Comparison of ENCODE assay signal across 22 cellular contexts in genomic region chr3:153055779-153056178, GRCh38.
"Had no signal": no experiment of that assay in that cellular context is flagged by ENCODE, and none has a peak within 500 bp of the region (broad histone marks: within the 10 kb centered on the region; RNA-seq: fewer than 3 reads in every experiment).

No MANE protein-coding gene starts in this region.

- H3K9me3 ChIP-seq: left ventricle myocardium inferior, mucosa of descending colon, ovary, right atrium auricular region, uterus had no signal

- ATAC-seq: mucosa of descending colon; naive thymus-derived CD4-positive, alpha-beta T cell; natural killer cell treated with Interleukin-12 subunit alpha and Interleukin-12 subunit beta and Interleukin-15 and Interleukin-18, amount 100 ng/mL, for 72 hours; sciatic nerve; stimulated activated naive B cell treated with anti-CD40 and anti-IgM and Interleukin-4, amounts not matched to agents 10 μg/mL and 1 μg/mL and 100 μg/mL, for 72 hours had no signal

- H3K4me3 Mint-ChIP-seq: naive thymus-derived CD4-positive, alpha-beta T cell; natural killer cell treated with Interleukin-12 subunit alpha and Interleukin-12 subunit beta and Interleukin-15 and Interleukin-18, amount 100 ng/mL, for 72 hours; stimulated activated naive B cell treated with anti-CD40 and anti-IgM and Interleukin-4, amounts not matched to agents 10 μg/mL and 1 μg/mL and 100 μg/mL, for 72 hours; stimulated activated naive CD8-positive, alpha-beta T cell treated with anti-CD3 and anti-CD28 coated beads, Interleukin-15, Interleukin-2, amounts not matched to agents 100 ng/mL and 50 ng/mL, for 24 hours; type B pancreatic cell had no signal

- H3K27me3 ChIP-seq: ovary, right atrium auricular region, tibial nerve, uterus had no signal

- H3K27me3 Mint-ChIP-seq: naive thymus-derived CD4-positive, alpha-beta T cell; progenitor cell of endocrine pancreas; stimulated activated naive CD8-positive, alpha-beta T cell treated with anti-CD3 and anti-CD28 coated beads, Interleukin-15, Interleukin-2, amounts not matched to agents 100 ng/mL and 50 ng/mL, for 24 hours; type B pancreatic cell had no signal

- DNase-seq: islet precursor cell; left ventricle myocardium inferior; midbrain; mucosa of descending colon; naive thymus-derived CD4-positive, alpha-beta T cell; ovary; stimulated activated CD4-positive, alpha-beta T cell treated with anti-CD3 and anti-CD28 coated beads, Interleukin-12 subunit alpha, Interleukin-12 subunit beta, amount 100 ng/mL, for 4 hours; stimulated activated CD4-positive, alpha-beta T cell treated with anti-CD3 and anti-CD28 coated beads, Interleukin-15, amount 100 ng/mL, for 24 hours; stimulated activated CD4-positive, alpha-beta T cell treated with anti-CD3 and anti-CD28 coated beads, Interleukin-2, amount 100 ng/mL, for 24 hours; stimulated activated CD4-positive, alpha-beta T cell treated with anti-CD3 and anti-CD28 coated beads, Interleukin-4, amount 100 ng/mL, for 1 hour; stimulated activated naive B cell treated with anti-CD40 and anti-IgM and Interleukin-4, amounts not matched to agents 10 μg/mL and 1 μg/mL and 100 μg/mL, for 72 hours; substantia nigra; uterus had no signal

- H3K4me3 ChIP-seq: left ventricle myocardium inferior, lung, mucosa of descending colon, ovary, right atrium auricular region, skin epidermis, tibial nerve, uterus had no signal

- H3K4me1 ChIP-seq: left ventricle myocardium inferior, right atrium auricular region, tibial nerve, uterus had no signal

- H3K9me3 Mint-ChIP-seq: naive thymus-derived CD4-positive, alpha-beta T cell; natural killer cell treated with Interleukin-12 subunit alpha and Interleukin-12 subunit beta and Interleukin-15 and Interleukin-18, amount 100 ng/mL, for 72 hours; stimulated activated naive B cell treated with anti-CD40 and anti-IgM and Interleukin-4, amounts not matched to agents 10 μg/mL and 1 μg/mL and 100 μg/mL, for 72 hours; stimulated activated naive CD8-positive, alpha-beta T cell treated with anti-CD3 and anti-CD28 coated beads, Interleukin-15, Interleukin-2, amounts not matched to agents 100 ng/mL and 50 ng/mL, for 24 hours; type B pancreatic cell had no signal

- H3K36me3 ChIP-seq: left ventricle myocardium inferior, ovary, right atrium auricular region, tibial nerve, uterus had no signal

- H3K27ac ChIP-seq: left ventricle myocardium inferior, ovary, right atrium auricular region, skin epidermis, tibial nerve, uterus had no signal

- H3K27ac Mint-ChIP-seq: natural killer cell treated with Interleukin-12 subunit alpha and Interleukin-12 subunit beta and Interleukin-15 and Interleukin-18, amount 100 ng/mL, for 72 hours; progenitor cell of endocrine pancreas; stimulated activated naive B cell treated with anti-CD40 and anti-IgM and Interleukin-4, amounts not matched to agents 10 μg/mL and 1 μg/mL and 100 μg/mL, for 72 hours; stimulated activated naive CD8-positive, alpha-beta T cell treated with anti-CD3 and anti-CD28 coated beads, Interleukin-15, Interleukin-2, amounts not matched to agents 100 ng/mL and 50 ng/mL, for 24 hours; type B pancreatic cell had no signal

- H3K36me3 Mint-ChIP-seq: naive thymus-derived CD4-positive, alpha-beta T cell; natural killer cell treated with Interleukin-12 subunit alpha and Interleukin-12 subunit beta and Interleukin-15 and Interleukin-18, amount 100 ng/mL, for 72 hours; stimulated activated naive B cell treated with anti-CD40 and anti-IgM and Interleukin-4, amounts not matched to agents 10 μg/mL and 1 μg/mL and 100 μg/mL, for 72 hours; type B pancreatic cell had no signal

- H3K4me1 Mint-ChIP-seq: stimulated activated naive B cell treated with anti-CD40 and anti-IgM and Interleukin-4, amounts not matched to agents 10 μg/mL and 1 μg/mL and 100 μg/mL, for 72 hours had no signal
